9 cellular contexts compared by ENCODE assay signal in genomic region chr22:42283288-42284229, GRCh38. TPM values are rescaled to one million over a fixed set of nuclear protein-coding genes. Genes with fewer than 3 reads are reported as not detected.
DNase-seq lines count a peak whose midpoint lies in the region; TF ChIP-seq lines count a peak whose summit lies in the region.
"Had no signal": no experiment of that assay in that cellular context is flagged by ENCODE, and none has a peak within 500 bp of the region (broad histone marks: within the 10 kb centered on the region; RNA-seq: fewer than 3 reads in every experiment).

No MANE protein-coding gene starts in this region.

- TF ChIP-seq CTCF in BE2C (IDR thresholded peaks at IDR 0.05; ENCODE audit: low read depth, low read length) (no peak), mesothelial cell of epicardium (IDR thresholded peaks at IDR 0.05; ENCODE audit: unreplicated experiment) (no peak)

- H3K27ac Mint-ChIP-seq in T-helper 1 cell treated with Interleukin-12 subunit alpha and Interleukin-12 subunit beta and Interleukin-4 antibody, amounts not matched to agents 30 μg/mL and 1 μg/mL, for 36 hours, result peak overlapping the region; percentile 50
- H3K27ac Mint-ChIP-seq in mesothelial cell of epicardium, result peak overlapping the region; percentile 4

- peaks cover 9% of the 10 kb centered on the region for H3K4me1 ChIP-seq in BE2C

- H3K27ac ChIP-seq in cingulate gyrus (ENCODE audit: low read depth, low read length) (peak overlapping the region; percentile 60), temporal lobe (ENCODE audit: low read depth, low read length) (peak overlapping the region; percentile 33)
- H3K27ac ChIP-seq: VCaP had no signal

- no peaks in the 10 kb centered on the region for H3K9me3 ChIP-seq in BE2C

- peaks cover 25% of the 10 kb centered on the region for H3K4me1 Mint-ChIP-seq in T-helper 1 cell treated with Interleukin-12 subunit alpha and Interleukin-12 subunit beta and Interleukin-4 antibody, amounts not matched to agents 30 μg/mL and 1 μg/mL, for 36 hours (ENCODE audit: low read depth)
- H3K4me1 Mint-ChIP-seq in mesothelial cell of epicardium, result peaks cover 14% of the 10 kb centered on the region

- no peaks in the 10 kb centered on the region for H3K9me3 Mint-ChIP-seq in T-helper 1 cell treated with Interleukin-12 subunit alpha and Interleukin-12 subunit beta and Interleukin-4 antibody, amounts not matched to agents 30 μg/mL and 1 μg/mL, for 36 hours
- no peaks in the 10 kb centered on the region for H3K9me3 Mint-ChIP-seq in mesothelial cell of epicardium

- no peaks in the 10 kb centered on the region for H3K36me3 ChIP-seq in BE2C

- H3K27me3 ChIP-seq in BE2C, result no peaks in the 10 kb centered on the region

- 0 out of 2 replicates have a peak overlapping the region, but pooled peaks have one; percentile 4 for H3K4me3 ChIP-seq in BE2C (ENCODE audit: low read depth, low read length)

- DNase-seq in BE2C (peak; percentile 40), mesothelial cell of epicardium (ENCODE audit: low spot score in 2 of 2, unreplicated experiment in 2 of 2) (no peak), HT-29 (ENCODE audit: low spot score) (no peak), NCI-H226 (no peak), NCI-H2081 treated with DMSO at 0.1 percent for 48 hours (lab: John Stamatoyannopoulos, UW) (no peak)

- H3K27me3 Mint-ChIP-seq in T-helper 1 cell treated with Interleukin-12 subunit alpha and Interleukin-12 subunit beta and Interleukin-4 antibody, amounts not matched to agents 30 μg/mL and 1 μg/mL, for 36 hours (ENCODE audit: low read depth), result peaks cover 30% of the 10 kb centered on the region
- peaks cover 36% of the 10 kb centered on the region for H3K27me3 Mint-ChIP-seq in mesothelial cell of epicardium (ENCODE audit: low read depth)

- peak overlapping the region; percentile 57 for H3K4me3 Mint-ChIP-seq in T-helper 1 cell treated with Interleukin-12 subunit alpha and Interleukin-12 subunit beta and Interleukin-4 antibody, amounts not matched to agents 30 μg/mL and 1 μg/mL, for 36 hours
- H3K4me3 Mint-ChIP-seq in mesothelial cell of epicardium, result peak overlapping the region; percentile 57

- H3K36me3 Mint-ChIP-seq in T-helper 1 cell treated with Interleukin-12 subunit alpha and Interleukin-12 subunit beta and Interleukin-4 antibody, amounts not matched to agents 30 μg/mL and 1 μg/mL, for 36 hours (ENCODE audit: low read depth), result peaks cover 2% of the 10 kb centered on the region
- H3K36me3 Mint-ChIP-seq in mesothelial cell of epicardium, result no peaks in the 10 kb centered on the region

RNA-seq across cellular contexts. Expression of gene TCF20, which starts 13.1 kb away (rescaled TPM):
- polyA plus RNA-seq in BE2C (2012; ENCODE audit: insufficient read depth, insufficient read length, low read depth), result 73.0 TPM
- total RNA-seq in mesothelial cell of epicardium (77.4 to 82.2 TPM (median 80.7 TPM) in 3 replicates), temporal lobe (45.5 TPM)
- total RNA-seq in HT-29 (2014; rRNA removed; shearing (Covaris generic)), result 47.2 and 48.3 TPM in 2 replicates
